Comparison of ENCODE assay signal across 2 cellular contexts in the genomic region with DNA sequence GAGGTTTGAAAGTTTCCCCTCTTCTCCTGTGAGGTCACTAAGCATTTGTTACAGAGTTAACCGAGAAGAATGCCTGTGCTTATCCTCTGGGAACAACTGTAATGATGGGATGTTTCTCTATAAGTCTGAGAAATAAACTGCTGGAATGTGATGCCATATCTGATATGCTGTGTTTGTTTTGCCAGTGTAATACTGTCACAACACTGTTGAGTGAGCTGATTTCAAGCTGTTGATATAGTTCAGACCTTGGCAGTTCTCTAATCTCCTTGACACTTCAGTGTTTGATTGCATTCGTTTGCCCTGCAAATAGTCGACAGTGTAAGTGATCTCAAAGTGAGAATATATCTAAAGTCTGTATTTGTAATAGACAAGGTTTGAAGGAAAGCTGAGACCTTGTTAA.
TF ChIP-seq lines count a peak whose summit lies in the region.

No MANE protein-coding gene starts in this region.

TF ChIP-seq in HEK293, 187 proteins besides CTCF, POLR2A, EP300 and RAD21 (continued from another document and continues in another):
- TF ChIP-seq ZNF768 (tag by site-specific recombination; IDR thresholded peaks at IDR 0.05) (0 out of 2 replicates have a peak, but pooled peaks have one; percentile 5), WT1 (tag by site-specific recombination; IDR thresholded peaks at IDR 0.05) (no peak), ZNF776 (tag by site-specific recombination; IDR thresholded peaks at IDR 0.05; ENCODE audit: borderline replicate concordance) (no peak), ZNF221 (tag by site-specific recombination; IDR thresholded peaks at IDR 0.05; ENCODE audit: borderline replicate concordance) (no peak), MEIS1 (CRISPR knock-in tag; IDR thresholded peaks at IDR 0.05; ENCODE audit: borderline replicate concordance) (no peak), ZNF138 (tag by site-specific recombination; IDR thresholded peaks at IDR 0.05; ENCODE audit: borderline replicate concordance) (no peak), ZNF239 (tag by site-specific recombination; IDR thresholded peaks at IDR 0.05) (0 out of 2 replicates have a peak, but pooled peaks have one; percentile 39), PRDM1 (tag by site-specific recombination; IDR thresholded peaks at IDR 0.05) (no peak), ZNF324 (tag by site-specific recombination; IDR thresholded peaks at IDR 0.05) (peak; percentile 64; the same call in 1 of the 2 replicates), ZNF341 (tag by site-specific recombination; IDR thresholded peaks at IDR 0.05; ENCODE audit: low read depth) (0 out of 2 replicates have a peak, but pooled peaks have one; percentile 22), ZNF626 (tag by site-specific recombination; IDR thresholded peaks at IDR 0.05) (0 out of 2 replicates have a peak, but pooled peaks have one; percentile 49)
- TF ChIP-seq, protein P1, sequence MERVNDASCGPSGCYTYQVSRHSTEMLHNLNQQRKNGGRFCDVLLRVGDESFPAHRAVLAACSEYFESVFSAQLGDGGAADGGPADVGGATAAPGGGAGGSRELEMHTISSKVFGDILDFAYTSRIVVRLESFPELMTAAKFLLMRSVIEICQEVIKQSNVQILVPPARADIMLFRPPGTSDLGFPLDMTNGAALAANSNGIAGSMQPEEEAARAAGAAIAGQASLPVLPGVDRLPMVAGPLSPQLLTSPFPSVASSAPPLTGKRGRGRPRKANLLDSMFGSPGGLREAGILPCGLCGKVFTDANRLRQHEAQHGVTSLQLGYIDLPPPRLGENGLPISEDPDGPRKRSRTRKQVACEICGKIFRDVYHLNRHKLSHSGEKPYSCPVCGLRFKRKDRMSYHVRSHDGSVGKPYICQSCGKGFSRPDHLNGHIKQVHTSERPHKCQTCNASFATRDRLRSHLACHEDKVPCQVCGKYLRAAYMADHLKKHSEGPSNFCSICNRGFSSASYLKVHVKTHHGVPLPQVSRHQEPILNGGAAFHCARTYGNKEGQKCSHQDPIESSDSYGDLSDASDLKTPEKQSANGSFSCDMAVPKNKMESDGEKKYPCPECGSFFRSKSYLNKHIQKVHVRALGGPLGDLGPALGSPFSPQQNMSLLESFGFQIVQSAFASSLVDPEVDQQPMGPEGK (tag by site-specific recombination; IDR thresholded peaks at IDR 0.05): no peak
- TF ChIP-seq, protein P2, sequence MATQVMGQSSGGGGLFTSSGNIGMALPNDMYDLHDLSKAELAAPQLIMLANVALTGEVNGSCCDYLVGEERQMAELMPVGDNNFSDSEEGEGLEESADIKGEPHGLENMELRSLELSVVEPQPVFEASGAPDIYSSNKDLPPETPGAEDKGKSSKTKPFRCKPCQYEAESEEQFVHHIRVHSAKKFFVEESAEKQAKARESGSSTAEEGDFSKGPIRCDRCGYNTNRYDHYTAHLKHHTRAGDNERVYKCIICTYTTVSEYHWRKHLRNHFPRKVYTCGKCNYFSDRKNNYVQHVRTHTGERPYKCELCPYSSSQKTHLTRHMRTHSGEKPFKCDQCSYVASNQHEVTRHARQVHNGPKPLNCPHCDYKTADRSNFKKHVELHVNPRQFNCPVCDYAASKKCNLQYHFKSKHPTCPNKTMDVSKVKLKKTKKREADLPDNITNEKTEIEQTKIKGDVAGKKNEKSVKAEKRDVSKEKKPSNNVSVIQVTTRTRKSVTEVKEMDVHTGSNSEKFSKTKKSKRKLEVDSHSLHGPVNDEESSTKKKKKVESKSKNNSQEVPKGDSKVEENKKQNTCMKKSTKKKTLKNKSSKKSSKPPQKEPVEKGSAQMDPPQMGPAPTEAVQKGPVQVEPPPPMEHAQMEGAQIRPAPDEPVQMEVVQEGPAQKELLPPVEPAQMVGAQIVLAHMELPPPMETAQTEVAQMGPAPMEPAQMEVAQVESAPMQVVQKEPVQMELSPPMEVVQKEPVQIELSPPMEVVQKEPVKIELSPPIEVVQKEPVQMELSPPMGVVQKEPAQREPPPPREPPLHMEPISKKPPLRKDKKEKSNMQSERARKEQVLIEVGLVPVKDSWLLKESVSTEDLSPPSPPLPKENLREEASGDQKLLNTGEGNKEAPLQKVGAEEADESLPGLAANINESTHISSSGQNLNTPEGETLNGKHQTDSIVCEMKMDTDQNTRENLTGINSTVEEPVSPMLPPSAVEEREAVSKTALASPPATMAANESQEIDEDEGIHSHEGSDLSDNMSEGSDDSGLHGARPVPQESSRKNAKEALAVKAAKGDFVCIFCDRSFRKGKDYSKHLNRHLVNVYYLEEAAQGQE (tag by site-specific recombination; IDR thresholded peaks at IDR 0.05): no peak
- TF ChIP-seq, protein P3, sequence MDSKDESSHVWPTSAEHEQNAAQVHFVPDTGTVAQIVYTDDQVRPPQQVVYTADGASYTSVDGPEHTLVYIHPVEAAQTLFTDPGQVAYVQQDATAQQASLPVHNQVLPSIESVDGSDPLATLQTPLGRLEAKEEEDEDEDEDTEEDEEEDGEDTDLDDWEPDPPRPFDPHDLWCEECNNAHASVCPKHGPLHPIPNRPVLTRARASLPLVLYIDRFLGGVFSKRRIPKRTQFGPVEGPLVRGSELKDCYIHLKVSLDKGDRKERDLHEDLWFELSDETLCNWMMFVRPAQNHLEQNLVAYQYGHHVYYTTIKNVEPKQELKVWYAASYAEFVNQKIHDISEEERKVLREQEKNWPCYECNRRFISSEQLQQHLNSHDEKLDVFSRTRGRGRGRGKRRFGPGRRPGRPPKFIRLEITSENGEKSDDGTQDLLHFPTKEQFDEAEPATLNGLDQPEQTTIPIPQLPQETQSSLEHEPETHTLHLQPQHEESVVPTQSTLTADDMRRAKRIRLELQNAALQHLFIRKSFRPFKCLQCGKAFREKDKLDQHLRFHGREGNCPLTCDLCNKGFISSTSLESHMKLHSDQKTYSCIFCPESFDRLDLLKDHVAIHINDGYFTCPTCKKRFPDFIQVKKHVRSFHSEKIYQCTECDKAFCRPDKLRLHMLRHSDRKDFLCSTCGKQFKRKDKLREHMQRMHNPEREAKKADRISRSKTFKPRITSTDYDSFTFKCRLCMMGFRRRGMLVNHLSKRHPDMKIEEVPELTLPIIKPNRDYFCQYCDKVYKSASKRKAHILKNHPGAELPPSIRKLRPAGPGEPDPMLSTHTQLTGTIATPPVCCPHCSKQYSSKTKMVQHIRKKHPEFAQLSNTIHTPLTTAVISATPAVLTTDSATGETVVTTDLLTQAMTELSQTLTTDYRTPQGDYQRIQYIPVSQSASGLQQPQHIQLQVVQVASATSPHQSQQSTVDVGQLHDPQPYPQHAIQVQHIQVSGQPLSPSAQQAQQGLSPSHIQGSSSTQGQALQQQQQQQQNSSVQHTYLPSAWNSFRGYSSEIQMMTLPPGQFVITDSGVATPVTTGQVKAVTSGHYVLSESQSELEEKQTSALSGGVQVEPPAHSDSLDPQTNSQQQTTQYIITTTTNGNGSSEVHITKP (tag by site-specific recombination; IDR thresholded peaks at IDR 0.05): peak; percentile 71
- TF ChIP-seq, protein P4, sequence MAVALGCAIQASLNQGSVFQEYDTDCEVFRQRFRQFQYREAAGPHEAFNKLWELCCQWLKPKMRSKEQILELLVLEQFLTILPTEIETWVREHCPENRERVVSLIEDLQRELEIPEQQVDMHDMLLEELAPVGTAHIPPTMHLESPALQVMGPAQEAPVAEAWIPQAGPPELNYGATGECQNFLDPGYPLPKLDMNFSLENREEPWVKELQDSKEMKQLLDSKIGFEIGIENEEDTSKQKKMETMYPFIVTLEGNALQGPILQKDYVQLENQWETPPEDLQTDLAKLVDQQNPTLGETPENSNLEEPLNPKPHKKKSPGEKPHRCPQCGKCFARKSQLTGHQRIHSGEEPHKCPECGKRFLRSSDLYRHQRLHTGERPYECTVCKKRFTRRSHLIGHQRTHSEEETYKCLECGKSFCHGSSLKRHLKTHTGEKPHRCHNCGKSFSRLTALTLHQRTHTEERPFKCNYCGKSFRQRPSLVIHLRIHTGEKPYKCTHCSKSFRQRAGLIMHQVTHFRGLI (tag by site-specific recombination; IDR thresholded peaks at IDR 0.05): peak; percentile 33; the same call in 1 of the 2 replicates

TF ChIP-seq in HepG2, 621 proteins besides CTCF, POLR2A, EP300 and RAD21 (continued from another document):
- TF ChIP-seq PITX1 (CRISPR knock-in tag; IDR thresholded peaks at IDR 0.05) (peak; percentile 62; the same call in 1 of the 2 replicates), NCOA1 (CRISPR knock-in tag; IDR thresholded peaks at IDR 0.05) (no peak), TBX2 (CRISPR knock-in tag; IDR thresholded peaks at IDR 0.05; ENCODE audit: borderline replicate concordance) (peak; percentile 81), ZNF224 (CRISPR knock-in tag; IDR thresholded peaks at IDR 0.05) (no peak), ZNF232 (CRISPR knock-in tag; IDR thresholded peaks at IDR 0.05; ENCODE audit: borderline replicate concordance) (no peak), ZNF7 (CRISPR knock-in tag; IDR thresholded peaks at IDR 0.05) (no peak), SP2 (CRISPR knock-in tag; IDR thresholded peaks at IDR 0.05) (no peak), HMGA1 (CRISPR knock-in tag; conservative IDR thresholded peaks at IDR 0.05) (no peak), ZNF772 (CRISPR knock-in tag; IDR thresholded peaks at IDR 0.05) (no peak), PRMT3 (CRISPR knock-in tag; IDR thresholded peaks at IDR 0.05; ENCODE audit: borderline replicate concordance, low read depth) (no peak), NCOA2 (CRISPR knock-in tag; IDR thresholded peaks at IDR 0.05) (0 out of 2 replicates have a peak, but pooled peaks have one; percentile 39)
- TF ChIP-seq, protein P5, sequence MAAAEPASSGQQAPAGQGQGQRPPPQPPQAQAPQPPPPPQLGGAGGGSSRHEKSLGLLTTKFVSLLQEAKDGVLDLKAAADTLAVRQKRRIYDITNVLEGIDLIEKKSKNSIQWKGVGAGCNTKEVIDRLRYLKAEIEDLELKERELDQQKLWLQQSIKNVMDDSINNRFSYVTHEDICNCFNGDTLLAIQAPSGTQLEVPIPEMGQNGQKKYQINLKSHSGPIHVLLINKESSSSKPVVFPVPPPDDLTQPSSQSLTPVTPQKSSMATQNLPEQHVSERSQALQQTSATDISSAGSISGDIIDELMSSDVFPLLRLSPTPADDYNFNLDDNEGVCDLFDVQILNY (CRISPR knock-in tag; conservative IDR thresholded peaks at IDR 0.05): no peak
- TF ChIP-seq, protein P6, sequence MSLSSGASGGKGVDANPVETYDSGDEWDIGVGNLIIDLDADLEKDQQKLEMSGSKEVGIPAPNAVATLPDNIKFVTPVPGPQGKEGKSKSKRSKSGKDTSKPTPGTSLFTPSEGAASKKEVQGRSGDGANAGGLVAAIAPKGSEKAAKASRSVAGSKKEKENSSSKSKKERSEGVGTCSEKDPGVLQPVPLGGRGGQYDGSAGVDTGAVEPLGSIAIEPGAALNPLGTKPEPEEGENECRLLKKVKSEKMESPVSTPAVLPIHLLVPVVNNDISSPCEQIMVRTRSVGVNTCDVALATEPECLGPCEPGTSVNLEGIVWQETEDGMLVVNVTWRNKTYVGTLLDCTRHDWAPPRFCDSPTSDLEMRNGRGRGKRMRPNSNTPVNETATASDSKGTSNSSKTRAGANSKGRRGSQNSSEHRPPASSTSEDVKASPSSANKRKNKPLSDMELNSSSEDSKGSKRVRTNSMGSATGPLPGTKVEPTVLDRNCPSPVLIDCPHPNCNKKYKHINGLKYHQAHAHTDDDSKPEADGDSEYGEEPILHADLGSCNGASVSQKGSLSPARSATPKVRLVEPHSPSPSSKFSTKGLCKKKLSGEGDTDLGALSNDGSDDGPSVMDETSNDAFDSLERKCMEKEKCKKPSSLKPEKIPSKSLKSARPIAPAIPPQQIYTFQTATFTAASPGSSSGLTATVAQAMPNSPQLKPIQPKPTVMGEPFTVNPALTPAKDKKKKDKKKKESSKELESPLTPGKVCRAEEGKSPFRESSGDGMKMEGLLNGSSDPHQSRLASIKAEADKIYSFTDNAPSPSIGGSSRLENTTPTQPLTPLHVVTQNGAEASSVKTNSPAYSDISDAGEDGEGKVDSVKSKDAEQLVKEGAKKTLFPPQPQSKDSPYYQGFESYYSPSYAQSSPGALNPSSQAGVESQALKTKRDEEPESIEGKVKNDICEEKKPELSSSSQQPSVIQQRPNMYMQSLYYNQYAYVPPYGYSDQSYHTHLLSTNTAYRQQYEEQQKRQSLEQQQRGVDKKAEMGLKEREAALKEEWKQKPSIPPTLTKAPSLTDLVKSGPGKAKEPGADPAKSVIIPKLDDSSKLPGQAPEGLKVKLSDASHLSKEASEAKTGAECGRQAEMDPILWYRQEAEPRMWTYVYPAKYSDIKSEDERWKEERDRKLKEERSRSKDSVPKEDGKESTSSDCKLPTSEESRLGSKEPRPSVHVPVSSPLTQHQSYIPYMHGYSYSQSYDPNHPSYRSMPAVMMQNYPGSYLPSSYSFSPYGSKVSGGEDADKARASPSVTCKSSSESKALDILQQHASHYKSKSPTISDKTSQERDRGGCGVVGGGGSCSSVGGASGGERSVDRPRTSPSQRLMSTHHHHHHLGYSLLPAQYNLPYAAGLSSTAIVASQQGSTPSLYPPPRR (CRISPR knock-in tag; IDR thresholded peaks at IDR 0.05; ENCODE audit: borderline replicate concordance): peak; percentile 83
